Comparison of ENCODE assay signal across 13 cellular contexts in genomic region chr17:75459246-75459589, GRCh38. TPM values are rescaled to one million over a fixed set of nuclear protein-coding genes. Genes with fewer than 3 reads are reported as not detected.
DNase-seq lines count a peak whose midpoint lies in the region; ATAC-seq and TF ChIP-seq lines count a peak whose summit lies in the region.
"Had no signal": no experiment of that assay in that cellular context is flagged by ENCODE, and none has a peak within 500 bp of the region (broad histone marks: within the 10 kb centered on the region; RNA-seq: fewer than 3 reads in every experiment).

No MANE protein-coding gene starts in this region.

- H2AFZ ChIP-seq in KMS-11 (ENCODE audit: low read depth), result peak overlapping the region; percentile 10; the same call in 1 of the 2 replicates

- H3K27ac ChIP-seq in KMS-11 (peak overlapping the region; percentile 86), lung (ENCODE audit: low read depth in 1 of 2, low read length in 1 of 2) (peak overlapping the region; percentile 24 to 86), temporal lobe (ENCODE audit: low read depth, low read length) (peak overlapping the region; percentile 58)

- H3K9ac ChIP-seq in KMS-11, result peak overlapping the region; percentile 35; the same call in 1 of the 2 replicates

- H3K4me3 Mint-ChIP-seq in activated CD4-positive, alpha-beta memory T cell treated with anti-CD3 and anti-CD28 coated beads, Interleukin-2, amount 10 ng/mL, durations not matched to agents 7 days and 5 days, result no peak overlapping the region
- H3K4me3 Mint-ChIP-seq: activated CD8-positive, alpha-beta T cell treated with anti-CD3 and anti-CD28 coated beads for 36 hours had no signal

- no peaks in the 10 kb centered on the region for H3K9me3 Mint-ChIP-seq in activated CD4-positive, alpha-beta memory T cell treated with anti-CD3 and anti-CD28 coated beads, Interleukin-2, amount 10 ng/mL, durations not matched to agents 7 days and 5 days
- H3K9me3 Mint-ChIP-seq: activated CD8-positive, alpha-beta T cell treated with anti-CD3 and anti-CD28 coated beads for 36 hours had no signal

- H3K27me3 ChIP-seq in KMS-11 (ENCODE audit: insufficient read depth, low read depth) (no peaks in the 10 kb centered on the region), lung (ENCODE audit: control insufficient read depth, insufficient read depth) (no peaks in the 10 kb centered on the region)

- no peaks in the 10 kb centered on the region for H3K36me3 Mint-ChIP-seq in activated CD4-positive, alpha-beta memory T cell treated with anti-CD3 and anti-CD28 coated beads, Interleukin-2, amount 10 ng/mL, durations not matched to agents 7 days and 5 days (ENCODE audit: low read depth)

- H3K27ac Mint-ChIP-seq in activated CD4-positive, alpha-beta memory T cell treated with anti-CD3 and anti-CD28 coated beads, Interleukin-2, amount 10 ng/mL, durations not matched to agents 7 days and 5 days, result no peak overlapping the region
- H3K27ac Mint-ChIP-seq: activated CD8-positive, alpha-beta T cell treated with anti-CD3 and anti-CD28 coated beads for 36 hours had no signal

- peaks cover 30% of the 10 kb centered on the region for H3K4me1 Mint-ChIP-seq in activated CD4-positive, alpha-beta memory T cell treated with anti-CD3 and anti-CD28 coated beads, Interleukin-2, amount 10 ng/mL, durations not matched to agents 7 days and 5 days

- H3K4me3 ChIP-seq in KMS-11 (IDR thresholded peaks at IDR 0.05; ENCODE audit: insufficient read depth, low read depth, low read length) (no peak overlapping the region), lung (no peak overlapping the region)

- DNase-seq in cerebellar cortex (ENCODE audit: low spot score) (peak; percentile 69), lung (ENCODE audit: low spot score) (no peak), globus pallidus (ENCODE audit: low spot score) (no peak), NCI-H187 (lab: John Stamatoyannopoulos, UW) (no peak)
- no peak for DNase-seq in activated CD4-positive, alpha-beta memory T cell treated with anti-CD3 and anti-CD28 coated beads, Interleukin-2, amount 10 ng/mL, durations not matched to agents 7 days and 5 days
- DNase-seq: activated CD8-positive, alpha-beta T cell treated with anti-CD3 and anti-CD28 coated beads for 36 hours; activated gamma-delta T cell treated with Interleukin-2 at 50 U/mL for 16 hours; hippocampal formation; NCI-H1105 treated with DMSO at 0.1 percent for 48 hours; NCI-H524 had no signal

- H3K4me2 ChIP-seq in KMS-11, result peak overlapping the region; percentile 91

- no peaks in the 10 kb centered on the region for H3K27me3 Mint-ChIP-seq in activated CD4-positive, alpha-beta memory T cell treated with anti-CD3 and anti-CD28 coated beads, Interleukin-2, amount 10 ng/mL, durations not matched to agents 7 days and 5 days
- H3K27me3 Mint-ChIP-seq: activated CD8-positive, alpha-beta T cell treated with anti-CD3 and anti-CD28 coated beads for 36 hours had no signal

- CTCF ChIA-PET in activated CD4-positive, alpha-beta memory T cell treated with anti-CD3 and anti-CD28 coated beads, Interleukin-2, amount 10 ng/mL, durations not matched to agents 7 days and 5 days (lab: Charles Lee), result interaction anchor here (0.6 to 0.8 kb wide), 2 partner anchors 230 to 294 kb away, joined by 3 read pairs; no protein-coding TSS in a partner anchor

- TF ChIP-seq CTCF in KMS-11 (conservative IDR thresholded peaks at IDR 0.05; ENCODE audit: low read depth, low read length) (no peak), lung (IDR thresholded peaks at IDR 0.05; ENCODE audit: control extremely low read depth, extremely low read depth) (no peak)

- no peaks in the 10 kb centered on the region for H4K20me1 ChIP-seq in KMS-11 (ENCODE audit: insufficient read depth)

- ATAC-seq in lung (ENCODE audit: insufficient read depth, low FRiP score), result no peak
- ATAC-seq in HG03135 (IDR thresholded peaks at IDR 0.05; ENCODE audit: unreplicated experiment), result no peak
- ATAC-seq: activated CD8-positive, alpha-beta T cell treated with anti-CD3 and anti-CD28 coated beads for 36 hours had no signal

- H3K36me3 ChIP-seq in KMS-11 (ENCODE audit: insufficient read depth) (no peaks in the 10 kb centered on the region), lung (ENCODE audit: control insufficient read depth in 2 of 2, insufficient read depth in 2 of 2, low read length in 2 of 2) (no peaks in the 10 kb centered on the region)

- H3K9me3 ChIP-seq in lung (ENCODE audit: control insufficient read depth in 2 of 2, insufficient read depth in 1 of 2, low read length in 1 of 2), result no peaks in the 10 kb centered on the region

- peaks cover 70% of the 10 kb centered on the region for H3K4me1 ChIP-seq in KMS-11 (ENCODE audit: low read depth, poor library complexity, severe bottlenecking)
- peaks cover 3 to 12% of the 10 kb centered on the region in 2 donors for H3K4me1 ChIP-seq in lung (ENCODE audit: control insufficient read depth in 2 of 2, insufficient read depth in 2 of 2, low read length in 2 of 2)

- peaks cover 26% of the 10 kb centered on the region for H3K79me2 ChIP-seq in KMS-11 (ENCODE audit: insufficient read depth, low read depth)

- POLR2A ChIA-PET in activated CD4-positive, alpha-beta memory T cell treated with anti-CD3 and anti-CD28 coated beads, Interleukin-2, amount 10 ng/mL, durations not matched to agents 7 days and 5 days (lab: Charles Lee), result interaction anchor here (1.1 kb wide), 1 partner anchor 11 kb away, joined by 4 read pairs; no protein-coding TSS in a partner anchor

- WGBS in lung, 2 donors, result 71 to 85% methylated on average over 1 of the region's 1 CpG

RNA-seq across cellular contexts. Expression of gene TMEM94, which starts 2.8 kb away (rescaled TPM):
- total RNA-seq in lung, result 10 to 100 TPM; 60.2 to 82.3 TPM
- 10 to 100 TPM; 40.0 to 46.4 TPM for polyA plus RNA-seq in lung
- total RNA-seq in temporal lobe, result 20.7 TPM
- total RNA-seq in activated CD4-positive, alpha-beta memory T cell treated with anti-CD3 and anti-CD28 coated beads, Interleukin-2, amount 10 ng/mL, durations not matched to agents 7 days and 5 days, result 10 to 100 TPM; 76.4 to 81.9 TPM

RNA-seq across cellular contexts. Expression of gene GRB2, which starts 53.7 kb away (rescaled TPM):
- total RNA-seq in lung (100 to 1,000 TPM in 1 of 2 donors, 10 to 100 TPM in 1; 77.1 to 151 TPM), temporal lobe (151 TPM)
- 100 to 1,000 TPM in 1 of 2 donors, 10 to 100 TPM in 1; 51.0 to 198 TPM for polyA plus RNA-seq in lung
- total RNA-seq in activated CD4-positive, alpha-beta memory T cell treated with anti-CD3 and anti-CD28 coated beads, Interleukin-2, amount 10 ng/mL, durations not matched to agents 7 days and 5 days, result 100 to 1,000 TPM; 130 to 132 TPM

RNA-seq across cellular contexts. Expression of gene CASKIN2, which starts 56.1 kb away (rescaled TPM):
- total RNA-seq in lung, result 10 to 100 TPM; 44.1 to 81.5 TPM
- 10 to 100 TPM; 22.3 to 26.1 TPM for polyA plus RNA-seq in lung
- total RNA-seq in temporal lobe, result 5.7 TPM
- total RNA-seq in activated CD4-positive, alpha-beta memory T cell treated with anti-CD3 and anti-CD28 coated beads, Interleukin-2, amount 10 ng/mL, durations not matched to agents 7 days and 5 days, result 1 to 10 TPM; 1.5 to 1.9 TPM

RNA-seq across cellular contexts. Expression of gene TSEN54, which starts 57.1 kb away (rescaled TPM):
- total RNA-seq in lung, result 10 to 100 TPM; 18.4 to 22.4 TPM
- 10 to 100 TPM; 20.9 to 36.5 TPM for polyA plus RNA-seq in lung
- 7.6 TPM for total RNA-seq in temporal lobe
- 10 to 100 TPM; 55.6 to 60.5 TPM for total RNA-seq in activated CD4-positive, alpha-beta memory T cell treated with anti-CD3 and anti-CD28 coated beads, Interleukin-2, amount 10 ng/mL, durations not matched to agents 7 days and 5 days
